Comparison of ENCODE assay signal across 8 cellular contexts in genomic region chr9:132160802-132161742, GRCh38. TPM values are rescaled to one million over a fixed set of nuclear protein-coding genes. Genes with fewer than 3 reads are reported as not detected.
A peak's percentile ranks its signal among the peaks of the same experiment; 100 is the strongest.
DNase-seq lines count a peak whose midpoint lies in the region; ATAC-seq, FAIRE-seq and TF ChIP-seq lines count a peak whose summit lies in the region.

No MANE protein-coding gene starts in this region.

- H3K4me1 Mint-ChIP-seq in CD8-positive, alpha-beta memory T cell = peaks cover 12 to 20% (median 16%) of the 10 kb centered on the region in 3 donors
- H3K4me1 Mint-ChIP-seq in activated B cell treated with CpG ODN at 0.5 μM for 24 hours (peaks cover 9% of the 10 kb centered on the region), mesothelial cell of epicardium (peaks cover 15% of the 10 kb centered on the region)

- peak overlapping the region; percentile 61 for H3K4me3 ChIP-seq in CD8-positive, alpha-beta memory T cell (ENCODE audit: low read length)
- peak overlapping the region; percentile 59 for H3K4me3 ChIP-seq in choroid plexus epithelial cell (ENCODE audit: low read depth, low read length)

- POLR2A ChIA-PET in CD8-positive, alpha-beta memory T cell (lab: Charles Lee) = no interaction called here
- POLR2A ChIA-PET in activated B cell treated with CpG ODN at 0.5 μM for 24 hours (lab: Charles Lee) = no interaction called here

- no peak for TF ChIP-seq POLR2A in GM12891 (IDR thresholded peaks at IDR 0.05; ENCODE audit: low read depth, low read length)

- no peaks in the 10 kb centered on the region for H3K9me3 ChIP-seq in CD8-positive, alpha-beta memory T cell (ENCODE audit: low read length)

- CTCF ChIA-PET in CD8-positive, alpha-beta memory T cell (lab: Charles Lee) = no interaction called here
- CTCF ChIA-PET in activated B cell treated with CpG ODN at 0.5 μM for 24 hours (lab: Charles Lee) = no interaction called here

- ATAC-seq in activated B cell treated with CpG ODN at 0.5 μM for 24 hours (ENCODE audit: low read depth) (peak; percentile 74), GM18907 (IDR thresholded peaks at IDR 0.05; ENCODE audit: unreplicated experiment) (no peak)

- H3K36me3 ChIP-seq in CD8-positive, alpha-beta memory T cell (ENCODE audit: insufficient read depth, low read length) = no peaks in the 10 kb centered on the region

- intact Hi-C loops in activated B cell treated with CpG ODN at 0.5 μM for 24 hours (cut with micrococcal nuclease) = loop anchor here (2.0 to 10.0 kb wide), 2 partner anchors 80 to 254 kb away; partner anchors contain the start of gene CFAP77

- peaks cover 0 to 1% (median 0%) of the 10 kb centered on the region in 5 donors for H3K9me3 Mint-ChIP-seq in CD8-positive, alpha-beta memory T cell
- no peaks in the 10 kb centered on the region for H3K9me3 Mint-ChIP-seq in activated B cell treated with CpG ODN at 0.5 μM for 24 hours
- H3K9me3 Mint-ChIP-seq in mesothelial cell of epicardium = no peaks in the 10 kb centered on the region

- DNase-seq in CD8-positive, alpha-beta memory T cell = peak; percentile 43 to 80 (median 44)
- peak; percentile 90 to 93 for DNase-seq in Kasumi-1 (lab: John Stamatoyannopoulos, UW)
- DNase-seq in activated B cell treated with CpG ODN at 0.5 μM for 24 hours = peak; percentile 41
- DNase-seq in choroid plexus epithelial cell (ENCODE audit: low read depth) = peak; percentile 84
- no peak for DNase-seq in mesothelial cell of epicardium (ENCODE audit: low spot score in 2 of 2, unreplicated experiment in 2 of 2)
- peak; percentile 21 to 31 for DNase-seq in stimulated activated CD8-positive, alpha-beta memory T cell treated with anti-CD3 and anti-CD28 coated beads, Interleukin-7, amount 100 ng/mL, for 1 hour (ENCODE audit: low read depth in 2 of 2)
- no peak for DNase-seq in GM12891 (ENCODE audit: insufficient read length, low spot score)

- no peak for TF ChIP-seq CTCF in activated B cell treated with CpG ODN at 0.5 μM for 24 hours (IDR thresholded peaks at IDR 0.05)
- TF ChIP-seq CTCF in choroid plexus epithelial cell (conservative IDR thresholded peaks at IDR 0.05; ENCODE audit: low read depth, low read length) = no peak
- TF ChIP-seq CTCF in mesothelial cell of epicardium (IDR thresholded peaks at IDR 0.05; ENCODE audit: unreplicated experiment) = no peak

- peaks cover 19 to 43% of the 10 kb centered on the region in 2 donors for H3K27me3 Mint-ChIP-seq in CD8-positive, alpha-beta memory T cell
- H3K27me3 Mint-ChIP-seq in activated B cell treated with CpG ODN at 0.5 μM for 24 hours (peaks cover 46% of the 10 kb centered on the region), mesothelial cell of epicardium (ENCODE audit: low read depth) (peaks cover 85% of the 10 kb centered on the region)

- FAIRE-seq in GM12891 (lab: Jason Lieb, UNC) = no peak

- peak overlapping the region; percentile 38 to 96 (median 86) for H3K27ac Mint-ChIP-seq in CD8-positive, alpha-beta memory T cell
- H3K27ac Mint-ChIP-seq in activated B cell treated with CpG ODN at 0.5 μM for 24 hours (peak overlapping the region; percentile 67), mesothelial cell of epicardium (no peak overlapping the region)

- H3K4me1 ChIP-seq in CD8-positive, alpha-beta memory T cell (ENCODE audit: insufficient read depth, low read length) = peaks cover 12% of the 10 kb centered on the region

- H3K27ac ChIP-seq in CD8-positive, alpha-beta memory T cell (ENCODE audit: low read depth, low read length) = no peak overlapping the region

- H3K4me3 Mint-ChIP-seq in CD8-positive, alpha-beta memory T cell = peak overlapping the region; percentile 89 to 99 (median 96)
- H3K4me3 Mint-ChIP-seq in activated B cell treated with CpG ODN at 0.5 μM for 24 hours (peak overlapping the region; percentile 93), mesothelial cell of epicardium (peak overlapping the region; percentile 80)

- peaks cover 0 to 4% (median 3%) of the 10 kb centered on the region in 3 donors for H3K36me3 Mint-ChIP-seq in CD8-positive, alpha-beta memory T cell
- H3K36me3 Mint-ChIP-seq in activated B cell treated with CpG ODN at 0.5 μM for 24 hours (ENCODE audit: low read depth) (peaks cover 2% of the 10 kb centered on the region), mesothelial cell of epicardium (no peaks in the 10 kb centered on the region)

- peaks cover 15% of the 10 kb centered on the region for H3K27me3 ChIP-seq in CD8-positive, alpha-beta memory T cell (ENCODE audit: insufficient read depth, low read length, poor library complexity, severe bottlenecking)

TF ChIP-seq in GM12891, 5 proteins besides CTCF, POLR2A, EP300 and RAD21:
- TF ChIP-seq POU2F2 (IDR thresholded peaks at IDR 0.05; ENCODE audit: low read depth, low read length) (no peak), TAF1 (IDR thresholded peaks at IDR 0.05; ENCODE audit: low read depth, low read length) (no peak)

RNA-seq across cellular contexts. Expression of gene NTNG2, which starts 0.8 kb away (rescaled TPM):
- 1 to 10 TPM; 1.3 to 2.0 TPM for total RNA-seq in CD8-positive, alpha-beta memory T cell
- 3.6 TPM for polyA plus RNA-seq in CD8-positive, alpha-beta memory T cell
- 2.1 and 3.1 TPM in 2 replicates for total RNA-seq in activated B cell treated with CpG ODN at 0.5 μM for 24 hours
- total RNA-seq in mesothelial cell of epicardium = 6.4 to 8.3 TPM (median 8.1 TPM) in 3 replicates
- 0.21 TPM for polyA plus RNA-seq in GM12891 (2012; ENCODE audit: low read depth, missing spikeins)

Comparison
In these comparisons a context has a peak if more than half of its experiments do, and no peak if none do; other contexts are left out.
1. DNase-seq: peak in CD8-positive, alpha-beta memory T cell (5 of 5), Kasumi-1 (2 of 2), activated B cell treated with CpG ODN at 0.5 μM for 24 hours (single experiment), choroid plexus epithelial cell (single experiment) and stimulated activated CD8-positive, alpha-beta memory T cell treated with anti-CD3 and anti-CD28 coated beads, Interleukin-7, amount 100 ng/mL, for 1 hour (2 of 2); none in mesothelial cell of epicardium (0 of 2) and GM12891 (single experiment).
2. Peak in every context shown above with its lines, with median percentiles within 50 percentile points of each other: H3K4me3 Mint-ChIP-seq.